ENCODE assay signal across 1 cellular context in genomic region chr2:46877619-46878113, GRCh38.
TF ChIP-seq lines count a peak whose summit lies in the region.

No MANE protein-coding gene starts in this region.

TF ChIP-seq in HEK293, 187 proteins besides CTCF, POLR2A, EP300 and RAD21 (continued from another document):
- TF ChIP-seq, protein P1, sequence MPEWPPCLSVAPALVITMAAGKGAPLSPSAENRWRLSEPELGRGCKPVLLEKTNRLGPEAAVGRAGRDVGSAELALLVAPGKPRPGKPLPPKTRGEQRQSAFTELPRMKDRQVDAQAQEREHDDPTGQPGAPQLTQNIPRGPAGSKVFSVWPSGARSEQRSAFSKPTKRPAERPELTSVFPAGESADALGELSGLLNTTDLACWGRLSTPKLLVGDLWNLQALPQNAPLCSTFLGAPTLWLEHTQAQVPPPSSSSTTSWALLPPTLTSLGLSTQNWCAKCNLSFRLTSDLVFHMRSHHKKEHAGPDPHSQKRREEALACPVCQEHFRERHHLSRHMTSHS (tag by site-specific recombination; IDR thresholded peaks at IDR 0.05) = no peak
- TF ChIP-seq ZNF350 (tag by site-specific recombination; IDR thresholded peaks at IDR 0.05) (no peak), ZNF510 (tag by site-specific recombination; IDR thresholded peaks at IDR 0.05; ENCODE audit: insufficient replicate concordance) (no peak), ZNF391 (tag by site-specific recombination; IDR thresholded peaks at IDR 0.05; ENCODE audit: borderline replicate concordance, low read depth) (no peak), ZNF239 (tag by site-specific recombination; IDR thresholded peaks at IDR 0.05) (0 out of 2 replicates have a peak, but pooled peaks have one; percentile 44), ZNF433 (tag by site-specific recombination; IDR thresholded peaks at IDR 0.05; ENCODE audit: low read depth) (no peak), GLIS2 (tag by site-specific recombination; IDR thresholded peaks at IDR 0.05) (no peak), ZNF266 (tag by site-specific recombination; IDR thresholded peaks at IDR 0.05; ENCODE audit: low read depth) (0 out of 2 replicates have a peak, but pooled peaks have one; percentile 32), PATZ1 (tag by site-specific recombination; IDR thresholded peaks at IDR 0.05) (no peak), ZNF214 (tag by site-specific recombination; IDR thresholded peaks at IDR 0.05; ENCODE audit: borderline replicate concordance) (no peak), ZNF10 (tag by site-specific recombination; IDR thresholded peaks at IDR 0.05) (no peak), ZIC2 (tag by site-specific recombination; IDR thresholded peaks at IDR 0.05) (no peak), ZNF473 (tag by site-specific recombination; IDR thresholded peaks at IDR 0.05) (0 out of 2 replicates have a peak, but pooled peaks have one; percentile 37), ZFHX2 (tag by site-specific recombination; conservative IDR thresholded peaks at IDR 0.05) (peak; percentile 100), TRIM28 (IDR thresholded peaks at IDR 0.05; ENCODE audit: borderline replicate concordance, low read length) (no peak), ZSCAN23 (tag by site-specific recombination; IDR thresholded peaks at IDR 0.05) (no peak), SP3 (tag by site-specific recombination; IDR thresholded peaks at IDR 0.05) (no peak), ZNF776 (tag by site-specific recombination; IDR thresholded peaks at IDR 0.05; ENCODE audit: borderline replicate concordance) (peak; percentile 50; the same call in 1 of the 2 replicates), ZBTB17 (tag by site-specific recombination; IDR thresholded peaks at IDR 0.05) (no peak)
- TF ChIP-seq, protein P2, sequence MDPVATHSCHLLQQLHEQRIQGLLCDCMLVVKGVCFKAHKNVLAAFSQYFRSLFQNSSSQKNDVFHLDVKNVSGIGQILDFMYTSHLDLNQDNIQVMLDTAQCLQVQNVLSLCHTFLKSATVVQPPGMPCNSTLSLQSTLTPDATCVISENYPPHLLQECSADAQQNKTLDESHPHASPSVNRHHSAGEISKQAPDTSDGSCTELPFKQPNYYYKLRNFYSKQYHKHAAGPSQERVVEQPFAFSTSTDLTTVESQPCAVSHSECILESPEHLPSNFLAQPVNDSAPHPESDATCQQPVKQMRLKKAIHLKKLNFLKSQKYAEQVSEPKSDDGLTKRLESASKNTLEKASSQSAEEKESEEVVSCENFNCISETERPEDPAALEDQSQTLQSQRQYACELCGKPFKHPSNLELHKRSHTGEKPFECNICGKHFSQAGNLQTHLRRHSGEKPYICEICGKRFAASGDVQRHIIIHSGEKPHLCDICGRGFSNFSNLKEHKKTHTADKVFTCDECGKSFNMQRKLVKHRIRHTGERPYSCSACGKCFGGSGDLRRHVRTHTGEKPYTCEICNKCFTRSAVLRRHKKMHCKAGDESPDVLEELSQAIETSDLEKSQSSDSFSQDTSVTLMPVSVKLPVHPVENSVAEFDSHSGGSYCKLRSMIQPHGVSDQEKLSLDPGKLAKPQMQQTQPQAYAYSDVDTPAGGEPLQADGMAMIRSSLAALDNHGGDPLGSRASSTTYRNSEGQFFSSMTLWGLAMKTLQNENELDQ (tag by site-specific recombination; IDR thresholded peaks at IDR 0.05; ENCODE audit: low read depth) = no peak
- TF ChIP-seq, protein P3, sequence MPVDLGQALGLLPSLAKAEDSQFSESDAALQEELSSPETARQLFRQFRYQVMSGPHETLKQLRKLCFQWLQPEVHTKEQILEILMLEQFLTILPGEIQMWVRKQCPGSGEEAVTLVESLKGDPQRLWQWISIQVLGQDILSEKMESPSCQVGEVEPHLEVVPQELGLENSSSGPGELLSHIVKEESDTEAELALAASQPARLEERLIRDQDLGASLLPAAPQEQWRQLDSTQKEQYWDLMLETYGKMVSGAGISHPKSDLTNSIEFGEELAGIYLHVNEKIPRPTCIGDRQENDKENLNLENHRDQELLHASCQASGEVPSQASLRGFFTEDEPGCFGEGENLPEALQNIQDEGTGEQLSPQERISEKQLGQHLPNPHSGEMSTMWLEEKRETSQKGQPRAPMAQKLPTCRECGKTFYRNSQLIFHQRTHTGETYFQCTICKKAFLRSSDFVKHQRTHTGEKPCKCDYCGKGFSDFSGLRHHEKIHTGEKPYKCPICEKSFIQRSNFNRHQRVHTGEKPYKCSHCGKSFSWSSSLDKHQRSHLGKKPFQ (tag by site-specific recombination; IDR thresholded peaks at IDR 0.05) = peak; percentile 61
- TF ChIP-seq, protein P4, sequence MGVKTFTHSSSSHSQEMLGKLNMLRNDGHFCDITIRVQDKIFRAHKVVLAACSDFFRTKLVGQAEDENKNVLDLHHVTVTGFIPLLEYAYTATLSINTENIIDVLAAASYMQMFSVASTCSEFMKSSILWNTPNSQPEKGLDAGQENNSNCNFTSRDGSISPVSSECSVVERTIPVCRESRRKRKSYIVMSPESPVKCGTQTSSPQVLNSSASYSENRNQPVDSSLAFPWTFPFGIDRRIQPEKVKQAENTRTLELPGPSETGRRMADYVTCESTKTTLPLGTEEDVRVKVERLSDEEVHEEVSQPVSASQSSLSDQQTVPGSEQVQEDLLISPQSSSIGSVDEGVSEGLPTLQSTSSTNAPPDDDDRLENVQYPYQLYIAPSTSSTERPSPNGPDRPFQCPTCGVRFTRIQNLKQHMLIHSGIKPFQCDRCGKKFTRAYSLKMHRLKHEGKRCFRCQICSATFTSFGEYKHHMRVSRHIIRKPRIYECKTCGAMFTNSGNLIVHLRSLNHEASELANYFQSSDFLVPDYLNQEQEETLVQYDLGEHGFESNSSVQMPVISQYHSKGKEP (tag by site-specific recombination; IDR thresholded peaks at IDR 0.05) = no peak
- TF ChIP-seq, protein P5, sequence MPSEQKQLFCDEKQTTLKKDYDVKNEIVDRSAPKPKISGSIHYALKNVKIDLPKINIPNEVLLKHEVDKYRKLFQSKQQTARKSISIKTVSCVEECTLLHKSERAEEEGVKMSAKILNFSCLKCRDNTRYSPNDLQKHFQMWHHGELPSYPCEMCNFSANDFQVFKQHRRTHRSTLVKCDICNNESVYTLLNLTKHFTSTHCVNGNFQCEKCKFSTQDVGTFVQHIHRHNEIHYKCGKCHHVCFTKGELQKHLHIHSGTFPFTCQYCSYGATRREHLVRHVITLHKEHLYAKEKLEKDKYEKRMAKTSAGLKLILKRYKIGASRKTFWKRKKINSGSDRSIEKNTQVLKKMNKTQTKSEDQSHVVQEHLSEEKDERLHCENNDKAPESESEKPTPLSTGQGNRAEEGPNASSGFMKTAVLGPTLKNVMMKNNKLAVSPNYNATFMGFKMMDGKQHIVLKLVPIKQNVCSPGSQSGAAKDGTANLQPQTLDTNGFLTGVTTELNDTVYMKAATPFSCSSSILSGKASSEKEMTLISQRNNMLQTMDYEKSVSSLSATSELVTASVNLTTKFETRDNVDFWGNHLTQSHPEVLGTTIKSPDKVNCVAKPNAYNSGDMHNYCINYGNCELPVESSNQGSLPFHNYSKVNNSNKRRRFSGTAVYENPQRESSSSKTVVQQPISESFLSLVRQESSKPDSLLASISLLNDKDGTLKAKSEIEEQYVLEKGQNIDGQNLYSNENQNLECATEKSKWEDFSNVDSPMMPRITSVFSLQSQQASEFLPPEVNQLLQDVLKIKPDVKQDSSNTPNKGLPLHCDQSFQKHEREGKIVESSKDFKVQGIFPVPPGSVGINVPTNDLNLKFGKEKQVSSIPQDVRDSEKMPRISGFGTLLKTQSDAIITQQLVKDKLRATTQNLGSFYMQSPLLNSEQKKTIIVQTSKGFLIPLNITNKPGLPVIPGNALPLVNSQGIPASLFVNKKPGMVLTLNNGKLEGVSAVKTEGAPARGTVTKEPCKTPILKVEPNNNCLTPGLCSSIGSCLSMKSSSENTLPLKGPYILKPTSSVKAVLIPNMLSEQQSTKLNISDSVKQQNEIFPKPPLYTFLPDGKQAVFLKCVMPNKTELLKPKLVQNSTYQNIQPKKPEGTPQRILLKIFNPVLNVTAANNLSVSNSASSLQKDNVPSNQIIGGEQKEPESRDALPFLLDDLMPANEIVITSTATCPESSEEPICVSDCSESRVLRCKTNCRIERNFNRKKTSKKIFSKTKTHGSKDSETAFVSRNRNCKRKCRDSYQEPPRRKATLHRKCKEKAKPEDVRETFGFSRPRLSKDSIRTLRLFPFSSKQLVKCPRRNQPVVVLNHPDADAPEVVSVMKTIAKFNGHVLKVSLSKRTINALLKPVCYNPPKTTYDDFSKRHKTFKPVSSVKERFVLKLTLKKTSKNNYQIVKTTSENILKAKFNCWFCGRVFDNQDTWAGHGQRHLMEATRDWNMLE (tag by site-specific recombination; conservative IDR thresholded peaks at IDR 0.05; ENCODE audit: low read depth) = no peak
TF ChIP-seq in HEK293: peak in this region for 13.
